9 cellular contexts compared by ENCODE assay signal in genomic region chr2:105795575-105795934, GRCh38. TPM values are rescaled to one million over a fixed set of nuclear protein-coding genes. Genes with fewer than 3 reads are reported as not detected.
A peak's percentile ranks its signal among the peaks of the same experiment; 100 is the strongest.
DNase-seq lines count a peak whose midpoint lies in the region; ATAC-seq and TF ChIP-seq lines count a peak whose summit lies in the region.
"Had no signal": no experiment of that assay in that cellular context is flagged by ENCODE, and none has a peak within 500 bp of the region (broad histone marks: within the 10 kb centered on the region; RNA-seq: fewer than 3 reads in every experiment).

No MANE protein-coding gene starts in this region.

- peak overlapping the region; percentile 81 for H3K4me2 ChIP-seq in MM.1S (ENCODE audit: low read depth, low read length)

- peaks cover 95% of the 10 kb centered on the region for H3K79me2 ChIP-seq in MM.1S (ENCODE audit: low read length)

- peaks cover 58% of the 10 kb centered on the region for H3F3A ChIP-seq in MM.1S (ENCODE audit: insufficient read depth, low read length)

- POLR2A ChIA-PET in naive thymus-derived CD8-positive, alpha-beta T cell (lab: Charles Lee): interaction anchor here (0.7 to 5.8 kb wide), 7 partner anchors 9 to 299 kb away, joined by 3 to 28 read pairs (median 3); a partner anchor contains a TSS

- H3K4me3 Mint-ChIP-seq in activated T-cell treated with anti-CD3 and anti-CD28 coated beads, Interleukin-2, amount 50 U/mL, for 72 hours: peak overlapping the region; percentile 83 to 88
- peak overlapping the region; percentile 66 to 94 (median 86) for H3K4me3 Mint-ChIP-seq in naive thymus-derived CD8-positive, alpha-beta T cell

- H4K20me1 ChIP-seq in MM.1S (ENCODE audit: insufficient read depth, low read length): no peaks in the 10 kb centered on the region

- no peaks in the 10 kb centered on the region for H3K9me2 ChIP-seq in MM.1S (replicated peaks; ENCODE audit: insufficient read depth, low read length)

- peaks cover 3 to 14% of the 10 kb centered on the region in 2 donors for H3K36me3 Mint-ChIP-seq in activated T-cell treated with anti-CD3 and anti-CD28 coated beads, Interleukin-2, amount 50 U/mL, for 72 hours (ENCODE audit: insufficient read depth in 2 of 2)
- peaks cover 0 to 13% (median 6%) of the 10 kb centered on the region in 3 donors for H3K36me3 Mint-ChIP-seq in naive thymus-derived CD8-positive, alpha-beta T cell

- no peak overlapping the region for H2AFZ ChIP-seq in MM.1S (ENCODE audit: low read length)

- intact Hi-C loops in mucosa of descending colon (cut with DNase I, micrococcal nuclease) (no loop called here), head of caudate nucleus (cut with DNase I) (no loop called here)

- DNase-seq in GM06990 (ENCODE audit: extremely low read depth, insufficient read length): no peak
- no peak for DNase-seq in MM.1S
- DNase-seq in activated T-cell treated with anti-CD3 and anti-CD28 coated beads, Interleukin-2, amount 50 U/mL, for 72 hours: no peak
- DNase-seq in naive thymus-derived CD8-positive, alpha-beta T cell: no peak
- no peak for DNase-seq in mucosa of descending colon
- DNase-seq in head of caudate nucleus: no peak

- peak overlapping the region; percentile 99 for H3K27ac Mint-ChIP-seq in activated T-cell treated with anti-CD3 and anti-CD28 coated beads, Interleukin-2, amount 50 U/mL, for 72 hours
- peak overlapping the region; percentile 94 to 100 (median 98) for H3K27ac Mint-ChIP-seq in naive thymus-derived CD8-positive, alpha-beta T cell

- H3K4me3 ChIP-seq in GM06990 (replicated peaks; ENCODE audit: low read depth, low read length): peak overlapping the region; percentile 46
- peak overlapping the region; percentile 40 for H3K4me3 ChIP-seq in MM.1S (ENCODE audit: low read length)
- H3K4me3 ChIP-seq in mucosa of descending colon: no peak overlapping the region

- peaks cover 97% of the 10 kb centered on the region for H3K4me1 Mint-ChIP-seq in activated T-cell treated with anti-CD3 and anti-CD28 coated beads, Interleukin-2, amount 50 U/mL, for 72 hours (ENCODE audit: low read depth)
- H3K4me1 Mint-ChIP-seq in naive thymus-derived CD8-positive, alpha-beta T cell: peaks cover 51 to 96% (median 91%) of the 10 kb centered on the region in 4 donors

- H3K27ac ChIP-seq in MM.1S (ENCODE audit: low read length): peak overlapping the region; percentile 98

- H3K9me3 ChIP-seq in MM.1S (replicated peaks; ENCODE audit: insufficient read depth, low read length) (no peaks in the 10 kb centered on the region), mucosa of descending colon (no peaks in the 10 kb centered on the region)

- TF ChIP-seq CTCF in GM06990 (IDR thresholded peaks at IDR 0.05; ENCODE audit: insufficient read depth, low read length, poor library complexity, severe bottlenecking) (no peak), MM.1S (IDR thresholded peaks at IDR 0.05; ENCODE audit: low read length) (no peak), mucosa of descending colon (IDR thresholded peaks at IDR 0.05) (no peak)

- H3K4me1 ChIP-seq in MM.1S (ENCODE audit: low read length): peaks cover 84% of the 10 kb centered on the region
- H3K4me1 ChIP-seq in mucosa of descending colon (ENCODE audit: low read depth): peaks cover 51% of the 10 kb centered on the region

- peak overlapping the region; percentile 70 for H3K9ac ChIP-seq in MM.1S (ENCODE audit: low read length)

- H3K27me3 ChIP-seq in GM06990 (replicated peaks; ENCODE audit: control insufficient read depth, insufficient read depth, low read length): no peaks in the 10 kb centered on the region
- H3K27me3 ChIP-seq in MM.1S (replicated peaks; ENCODE audit: insufficient read depth, low read length): no peaks in the 10 kb centered on the region

- ATAC-seq in activated T-cell treated with anti-CD3 and anti-CD28 coated beads, Interleukin-2, amount 50 U/mL, for 72 hours (replicated peaks in 1 of 2): peak; percentile 22 to 35
- ATAC-seq in naive thymus-derived CD8-positive, alpha-beta T cell: peak in 1 of 2 donors; percentile 15
- ATAC-seq in mucosa of descending colon (no peak), GM21367 (IDR thresholded peaks at IDR 0.05; ENCODE audit: unreplicated experiment) (no peak), HG03108 (IDR thresholded peaks at IDR 0.05; ENCODE audit: unreplicated experiment) (no peak)
- ATAC-seq: esophagus mucosa had no signal

- H3K36me3 ChIP-seq in GM06990 (ENCODE audit: control insufficient read depth, insufficient read depth, low read length) (no peaks in the 10 kb centered on the region), MM.1S (replicated peaks; ENCODE audit: insufficient read depth, low read length) (no peaks in the 10 kb centered on the region), mucosa of descending colon (ENCODE audit: low read depth) (no peaks in the 10 kb centered on the region)

- no peaks in the 10 kb centered on the region for H3K27me3 Mint-ChIP-seq in activated T-cell treated with anti-CD3 and anti-CD28 coated beads, Interleukin-2, amount 50 U/mL, for 72 hours (ENCODE audit: low read depth)
- H3K27me3 Mint-ChIP-seq in naive thymus-derived CD8-positive, alpha-beta T cell: no peaks in the 10 kb centered on the region

- H3K9me3 Mint-ChIP-seq in activated T-cell treated with anti-CD3 and anti-CD28 coated beads, Interleukin-2, amount 50 U/mL, for 72 hours: no peaks in the 10 kb centered on the region
- no peaks in the 10 kb centered on the region for H3K9me3 Mint-ChIP-seq in naive thymus-derived CD8-positive, alpha-beta T cell

RNA-seq across cellular contexts. Expression of gene NCK2, which starts 50.8 kb away (rescaled TPM):
- total RNA-seq in activated T-cell treated with anti-CD3 and anti-CD28 coated beads, Interleukin-2, amount 50 U/mL, for 72 hours: 100 to 1,000 TPM; 159 to 161 TPM
- 100 to 1,000 TPM; 119 to 124 TPM for total RNA-seq in naive thymus-derived CD8-positive, alpha-beta T cell
- polyA plus RNA-seq in naive thymus-derived CD8-positive, alpha-beta T cell: 100 to 1,000 TPM in 1 of 3 donors, 10 to 100 TPM in 2; 36.6 to 110 (median 67.8) TPM
- 10 to 100 TPM; 52.2 to 66.4 (median 57.6) TPM for total RNA-seq in mucosa of descending colon

Comparison
In these comparisons a context has a peak if more than half of its experiments do, and no peak if none do; other contexts are left out.
1. ATAC-seq: peak in activated T-cell treated with anti-CD3 and anti-CD28 coated beads, Interleukin-2, amount 50 U/mL, for 72 hours (2 of 2); none in mucosa of descending colon (single experiment), GM21367 (single experiment) and HG03108 (single experiment).